ENCODE assay signal across 26 cellular contexts in the genomic region with DNA sequence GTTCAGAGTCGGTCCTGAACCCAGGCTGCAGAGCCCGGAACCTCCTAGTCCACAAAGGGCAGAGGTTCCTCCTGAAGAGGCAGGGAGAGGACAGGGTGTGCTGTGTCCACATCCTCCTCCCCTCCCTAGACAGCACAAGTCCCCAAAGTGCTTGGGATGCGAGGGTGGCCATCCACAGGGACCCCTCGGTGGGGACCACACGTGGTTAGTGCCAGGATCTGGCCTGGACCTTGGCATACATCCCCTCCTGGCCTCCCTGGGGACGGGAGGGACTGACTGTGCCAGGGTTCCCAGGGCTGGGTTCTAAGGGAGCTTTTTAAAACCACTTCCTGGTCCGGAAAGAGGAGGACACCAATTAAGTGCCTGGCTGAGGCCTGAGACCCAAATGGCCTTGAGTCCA.
DNase-seq lines count a peak whose midpoint lies in the region; ATAC-seq, FAIRE-seq and TF ChIP-seq lines count a peak whose summit lies in the region.
"Had no signal": no experiment of that assay in that cellular context is flagged by ENCODE, and none has a peak within 500 bp of the region (broad histone marks: within the 10 kb centered on the region; RNA-seq: fewer than 3 reads in every experiment).

No MANE protein-coding gene starts in this region.

- H3K79me2 ChIP-seq in H1 (ENCODE audit: control insufficient read depth in 1 of 2, insufficient read depth in 2 of 2, low read length in 2 of 2), result no peaks in the 10 kb centered on the region

- H3K23ac ChIP-seq in H1 (ENCODE audit: insufficient read length), result no peak overlapping the region

- no peak overlapping the region for H3K4me2 ChIP-seq in H1 (ENCODE audit: insufficient read depth in 1 of 2, low read depth in 2 of 2, low read length in 2 of 2)
- H3K4me2 ChIP-seq: KMS-11 had no signal

- CTCF ChIA-PET in H1 (lab: Charles Lee; ENCODE audit: partially characterized antibody), result interaction anchor here (0.9 kb wide), 1 partner anchor 27 kb away, joined by 3 read pairs; no protein-coding TSS in a partner anchor

- no peak overlapping the region for H3K4me3 ChIP-seq in heart right ventricle
- no peak overlapping the region for H3K4me3 ChIP-seq in H1 (ENCODE audit: extremely low read depth in 1 of 4, insufficient read depth in 2 of 4, low read depth in 3 of 4, low read length in 4 of 4)
- H3K4me3 ChIP-seq in spleen, result no peak overlapping the region
- H3K4me3 ChIP-seq: SJSA1 had no signal

- H2BK15ac ChIP-seq in H1 (ENCODE audit: low read length), result 0 out of 2 replicates have a peak overlapping the region, but pooled peaks have one; percentile 72

- no peak overlapping the region for H4K5ac ChIP-seq in H1 (ENCODE audit: insufficient read length, low read depth, low read length)

- H3K4ac ChIP-seq in H1 (replicated peaks; ENCODE audit: insufficient read length, low read depth, low read length), result no peak overlapping the region

- no peak for TF ChIP-seq EP300 in H1 (IDR thresholded peaks at IDR 0.05; ENCODE audit: borderline replicate concordance in 1 of 2, low read depth in 2 of 2, low read length in 2 of 2)

- H3K36me3 ChIP-seq in heart right ventricle (no peaks in the 10 kb centered on the region), H1 (ENCODE audit: control insufficient read depth in 2 of 4, insufficient read depth in 4 of 4, low read length in 3 of 4) (no peaks in the 10 kb centered on the region), spleen (no peaks in the 10 kb centered on the region)
- H3K36me3 ChIP-seq: SJSA1 had no signal

- no peak overlapping the region for H3K9ac ChIP-seq in H1 (replicated peaks in 1 of 4; ENCODE audit: extremely low read depth in 1 of 4, low read depth in 3 of 4, low read length in 3 of 4)
- H3K9ac ChIP-seq: KMS-11 had no signal

- WGBS in heart right ventricle, 2 donors, result 69 to 73% methylated on average over 7 of the region's 7 CpGs
- WGBS in H1 (ENCODE audit: extremely low coverage in 1 of 2, insufficient coverage in 1 of 2, insufficient read length in 1 of 2, insufficient replicate concordance in 2 of 2, low coverage in 1 of 2, low lambda C conversion rate in 2 of 2, missing lambda C conversion rate in 1 of 2), 2 experiments, result 87% methylated on average over 7 of the region's 7 CpGs; no CpG with 5 or more reads in 1 of the 2 experiments
- WGBS in spleen, 5 donors, result 53 to 79% (median 58%) methylated on average over 7 of the region's 7 CpGs

- DNase-seq in heart right ventricle, result no peak
- DNase-seq in cardiac septum (ENCODE audit: low spot score), result no peak
- no peak for DNase-seq in CD14-positive monocyte (ENCODE audit: low spot score)
- no peak for DNase-seq in H1 (ENCODE audit: low read depth in 1 of 2, low spot score in 2 of 2)
- no peak for DNase-seq in spleen
- no peak for DNase-seq in stimulated activated CD4-positive, alpha-beta T cell treated with anti-CD3 and anti-CD28 coated beads, Interleukin-4, amount 100 ng/mL, for 24 hours
- DNase-seq: C1 segment of cervical spinal cord; Calu3; CD8-positive, alpha-beta memory T cell; DMS79 treated with DMSO at 0.1 percent for 48 hours; IMR-90; MM.1S; NCI-H1048; NCI-H1417; NCI-H1694; NCI-H2029 treated with DMSO at 0.1 percent for 48 hours; NCI-H446 treated with DMSO at 0.1 percent for 48 hours; NCI-H526; NCI-H82; NK-92 treated with Interleukin-12 subunit alpha and Interleukin-12 subunit beta, amount 100 ng/mL, for 24 hours; PC-3 had no signal

- H3K36me3 Mint-ChIP-seq in CD14-positive monocyte, result peaks cover 0 to 2% of the 10 kb centered on the region in 2 donors
- H3K36me3 Mint-ChIP-seq: CD8-positive, alpha-beta memory T cell had no signal

- H4K91ac ChIP-seq in H1 (replicated peaks; ENCODE audit: insufficient read length, low read length), result no peak overlapping the region

- no peak overlapping the region for H3K18ac ChIP-seq in H1 (ENCODE audit: extremely low read depth, low read length)

- H4K20me1 ChIP-seq in H1 (replicated peaks in 1 of 2; ENCODE audit: control insufficient read depth in 1 of 2, insufficient read depth in 2 of 2, low read length in 2 of 2), result no peaks in the 10 kb centered on the region

- ATAC-seq in heart right ventricle (peak in 3 of 8 donors; percentile 2 to 16 (median 11)), HG02840 (IDR thresholded peaks at IDR 0.05; ENCODE audit: low FRiP score, unreplicated experiment) (no peak)
- ATAC-seq: PC-3 had no signal

- 0 out of 2 replicates have a peak overlapping the region, but pooled peaks have one; percentile 7 for H4K8ac ChIP-seq in H1 (ENCODE audit: extremely low read depth, insufficient read depth, low read length)

- H3K4me1 ChIP-seq in heart right ventricle, result peaks cover 0 to 55% (median 26%) of the 10 kb centered on the region in 9 donors
- no peaks in the 10 kb centered on the region for H3K4me1 ChIP-seq in H1 (replicated peaks in 1 of 4; ENCODE audit: control insufficient read depth in 3 of 4, insufficient read depth in 4 of 4, low read length in 3 of 4)
- peaks cover 11 to 76% (median 40%) of the 10 kb centered on the region in 6 donors for H3K4me1 ChIP-seq in spleen
- H3K4me1 ChIP-seq: SJSA1 had no signal

- H2BK20ac ChIP-seq in H1 (ENCODE audit: low read length), result no peak overlapping the region

- H3K27ac Mint-ChIP-seq in CD14-positive monocyte, result peak overlapping the region in 4 of 7 donors; percentile 4 to 43 (median 16)

- H2BK12ac ChIP-seq in H1 (ENCODE audit: low read depth, low read length), result no peak overlapping the region

- peaks cover 75% of the 10 kb centered on the region for H3K4me1 Mint-ChIP-seq in CD14-positive monocyte
- H3K4me1 Mint-ChIP-seq: CD8-positive, alpha-beta memory T cell had no signal

- TF ChIP-seq RAD21 in H1 (IDR thresholded peaks at IDR 0.05 in 1 of 2, conservative IDR thresholded peaks at IDR 0.05 in 1 of 2; ENCODE audit: low read depth in 2 of 2, low read length in 2 of 2), result no peak

- H3K56ac ChIP-seq in H1 (replicated peaks; ENCODE audit: insufficient read length, low read depth, low read length), result no peak overlapping the region

- no peaks in the 10 kb centered on the region for H3K79me1 ChIP-seq in H1 (ENCODE audit: low read depth, low read length)

- H3K9me3 ChIP-seq in heart right ventricle (peaks cover 0 to 5% (median 0%) of the 10 kb centered on the region in 11 donors), H1 (ENCODE audit: insufficient read depth in 2 of 2, low read depth in 1 of 2, low read length in 1 of 2) (no peaks in the 10 kb centered on the region), spleen (no peaks in the 10 kb centered on the region)
- H3K9me3 ChIP-seq: SJSA1 had no signal

- no peak overlapping the region for H2BK5ac ChIP-seq in H1 (ENCODE audit: low read depth, low read length)

- intact Hi-C loops in heart right ventricle (cut with DNase I), result loop anchor here in 1 of 10 donors (2.0 kb wide), 1 partner anchor 21 kb away; no protein-coding TSS in a partner anchor
- intact Hi-C loops in cardiac septum (cut with DNase I), result no loop called here
- intact Hi-C loops in CD14-positive monocyte (cut with micrococcal nuclease), result no loop called here
- intact Hi-C loops in spleen (cut with DNase I; ENCODE audit: low total_unique reads), result no loop called here

- no peak for TF ChIP-seq CTCF in heart right ventricle (IDR thresholded peaks at IDR 0.05)
- no peak for TF ChIP-seq CTCF in CD14-positive monocyte (IDR thresholded peaks at IDR 0.05)
- no peak for TF ChIP-seq CTCF in H1 (IDR thresholded peaks at IDR 0.05; ENCODE audit: control extremely low read depth in 1 of 3, insufficient read depth in 1 of 3, low read depth in 1 of 3, low read length in 3 of 3)
- TF ChIP-seq CTCF in spleen (IDR thresholded peaks at IDR 0.05 in 8 of 11, conservative IDR thresholded peaks at IDR 0.05 in 3 of 11), result no peak

- peak overlapping the region in 7 of 10 donors; percentile 20 to 65 (median 48) for H3K27ac ChIP-seq in heart right ventricle
- H3K27ac ChIP-seq in H1 (ENCODE audit: low read depth, low read length), result no peak overlapping the region
- H3K27ac ChIP-seq in spleen, result peak overlapping the region in 5 of 8 donors; percentile 25 to 78 (median 63)
- H3K27ac ChIP-seq: KMS-11, SJSA1 had no signal

- H3K27me3 ChIP-seq in heart right ventricle (peaks cover 0 to 4% (median 0%) of the 10 kb centered on the region in 7 donors), H1 (replicated peaks in 1 of 4; ENCODE audit: control insufficient read depth in 3 of 4, extremely low read depth in 1 of 4, insufficient read depth in 3 of 4, low read length in 3 of 4) (no peaks in the 10 kb centered on the region), spleen (replicated peaks in 1 of 7) (no peaks in the 10 kb centered on the region)
- H3K27me3 ChIP-seq: SJSA1 had no signal

- H2AFZ ChIP-seq in H1 (ENCODE audit: low read length), result no peak overlapping the region

- POLR2A ChIA-PET in H1 (lab: Charles Lee; ENCODE audit: partially characterized antibody), result interaction anchor here (0.9 kb wide), 1 partner anchor 53 kb away, joined by 3 read pairs; no protein-coding TSS in a partner anchor

- peaks cover 0 to 3% (median 2%) of the 10 kb centered on the region in 3 donors for H3K27me3 Mint-ChIP-seq in CD14-positive monocyte (ENCODE audit: low read depth in 3 of 3)

- H2AK5ac ChIP-seq in H1 (ENCODE audit: low read depth, low read length), result no peak overlapping the region

- no peak for TF ChIP-seq POLR2A in H1 (IDR thresholded peaks at IDR 0.05; ENCODE audit: control extremely low read depth in 1 of 2, low read depth in 2 of 2, low read length in 2 of 2)
- no peak for TF ChIP-seq POLR2A in spleen (IDR thresholded peaks at IDR 0.05)

- no peak overlapping the region for H3K14ac ChIP-seq in H1 (ENCODE audit: insufficient read length)

- no peak overlapping the region for H3K4me3 Mint-ChIP-seq in CD14-positive monocyte
- H3K4me3 Mint-ChIP-seq: CD8-positive, alpha-beta memory T cell had no signal

- no peak overlapping the region for H2BK120ac ChIP-seq in H1 (replicated peaks; ENCODE audit: low read depth, low read length)

- H3K23me2 ChIP-seq in H1 (ENCODE audit: low read depth, low read length), result no peaks in the 10 kb centered on the region

- no peak for FAIRE-seq in H1 (lab: Jason Lieb, UNC)
- FAIRE-seq: GM12892, H54 had no signal

- H3K9me3 Mint-ChIP-seq in CD14-positive monocyte, result peaks cover 0 to 3% (median 0%) of the 10 kb centered on the region in 7 donors
- H3K9me3 Mint-ChIP-seq: CD8-positive, alpha-beta memory T cell had no signal

TF ChIP-seq in H1, 55 proteins besides CTCF, POLR2A, EP300 and RAD21 (continues in another document):
- TF ChIP-seq YY1 (IDR thresholded peaks at IDR 0.05; ENCODE audit: low read depth, low read length), result no peak
- no peak for TF ChIP-seq SIRT6 (IDR thresholded peaks at IDR 0.05; ENCODE audit: low read length)
- TF ChIP-seq TAF1 (IDR thresholded peaks at IDR 0.05; ENCODE audit: low read depth, low read length), result no peak
- TF ChIP-seq BACH1 (IDR thresholded peaks at IDR 0.05; ENCODE audit: low read length), result no peak
- no peak for TF ChIP-seq TBP (IDR thresholded peaks at IDR 0.05; ENCODE audit: low read depth, low read length)
- no peak for TF ChIP-seq KDM5A (IDR thresholded peaks at IDR 0.05; ENCODE audit: low read length)
- TF ChIP-seq CBX8 (IDR thresholded peaks at IDR 0.05; ENCODE audit: borderline replicate concordance, low read depth, low read length), result no peak
- no peak for TF ChIP-seq SIN3A (conservative IDR thresholded peaks at IDR 0.05 in 1 of 2, IDR thresholded peaks at IDR 0.05 in 1 of 2; ENCODE audit: low read depth in 1 of 2, low read length in 2 of 2)
- TF ChIP-seq RBBP5 (IDR thresholded peaks at IDR 0.05; ENCODE audit: borderline replicate concordance, low read depth, low read length), result no peak
